7 cellular contexts compared by ENCODE assay signal in the genomic region with DNA sequence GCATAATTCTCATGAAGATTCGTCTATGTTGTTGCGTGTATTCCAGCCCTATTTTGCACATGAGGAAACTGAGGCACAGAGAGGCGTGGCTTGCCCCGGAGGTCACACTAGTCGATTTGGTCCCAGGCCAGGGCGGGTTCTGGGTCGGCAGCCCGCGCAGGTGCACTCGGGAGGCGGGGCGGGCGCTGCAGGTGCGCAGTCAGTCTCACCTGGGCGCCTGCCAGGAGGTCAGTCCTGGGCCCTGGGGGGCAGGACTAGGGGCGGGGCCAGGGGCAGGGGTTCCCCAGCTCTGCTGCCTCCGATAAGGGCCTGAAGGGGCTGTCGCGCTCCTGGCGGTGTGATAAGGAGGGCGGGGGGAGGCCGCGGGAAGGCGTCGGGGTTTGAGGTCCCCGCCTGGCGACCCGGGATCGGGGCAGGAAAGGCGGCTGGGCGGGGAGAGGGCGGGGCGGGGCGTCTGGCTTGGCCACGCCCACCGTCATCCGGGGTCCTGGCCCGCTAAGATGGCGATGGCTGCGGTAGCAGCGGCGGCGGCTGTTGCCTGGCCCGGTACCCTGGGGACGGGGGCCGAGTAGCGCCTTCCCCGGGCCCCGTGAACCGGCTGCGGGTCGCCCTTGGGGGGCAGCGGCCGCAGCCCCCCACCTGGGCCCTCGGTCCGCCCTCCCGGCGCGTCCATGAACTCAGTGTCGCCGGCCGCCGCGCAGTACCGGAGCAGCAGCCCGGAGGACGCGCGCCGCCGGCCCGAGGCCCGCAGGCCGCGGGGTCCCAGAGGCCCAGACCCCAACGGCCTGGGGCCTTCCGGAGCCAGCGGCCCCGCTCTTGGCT. TPM values are rescaled to one million over a fixed set of nuclear protein-coding genes. Genes with fewer than 3 reads are reported as not detected.
DNase-seq lines count a peak whose midpoint lies in the region; ATAC-seq, FAIRE-seq and TF ChIP-seq lines count a peak whose summit lies in the region.

A gene (plus strand): TSS at position 485 of the 822 bp plus-strand sequence. CDS start 187 bp downstream, at position 672.

- peak; percentile 61 for ATAC-seq in HG03095 (IDR thresholded peaks at IDR 0.05; ENCODE audit: unreplicated experiment)
- peak; percentile 85 for ATAC-seq in activated CD4-positive, alpha-beta T cell treated with anti-CD3 and anti-CD28 coated beads for 36 hours

- no peaks in the 10 kb centered on the region for H3K9me3 Mint-ChIP-seq in activated CD4-positive, alpha-beta T cell treated with anti-CD3 and anti-CD28 coated beads for 36 hours (ENCODE audit: low read depth)

- H3K4me3 Mint-ChIP-seq in activated CD4-positive, alpha-beta T cell treated with anti-CD3 and anti-CD28 coated beads for 36 hours: peak within 1 kb of the TSS; percentile 85

- peak within 1 kb of the TSS; percentile 84 for H3K27ac ChIP-seq in layer of hippocampus (ENCODE audit: low read depth, low read length)

- peak within 1 kb of the TSS; percentile 74 for H3K4me3 ChIP-seq in choroid plexus epithelial cell (ENCODE audit: low read depth, low read length)

- no peaks in the 10 kb centered on the region for H3K27me3 ChIP-seq in layer of hippocampus (ENCODE audit: control insufficient read depth, insufficient read depth, low read length)

- intact Hi-C loops in activated CD4-positive, alpha-beta T cell treated with anti-CD3 and anti-CD28 coated beads for 36 hours (cut with DNase I, micrococcal nuclease): loop anchor here (1.0 to 2.0 kb wide), 9 partner anchors 23 to 210 kb away; a partner anchor contains a TSS

- H3K4me1 Mint-ChIP-seq in activated CD4-positive, alpha-beta T cell treated with anti-CD3 and anti-CD28 coated beads for 36 hours: peaks cover 14% of the 10 kb centered on the region

- peaks cover 2% of the 10 kb centered on the region for H3K36me3 Mint-ChIP-seq in activated CD4-positive, alpha-beta T cell treated with anti-CD3 and anti-CD28 coated beads for 36 hours (ENCODE audit: low read depth)

- peak; percentile 95 for DNase-seq in GM18507 (ENCODE audit: extremely low spot score, insufficient read length, low read depth)
- peak; percentile 88 for DNase-seq in NCI-H345 (lab: John Stamatoyannopoulos, UW)
- peak; percentile 89 for DNase-seq in activated CD4-positive, alpha-beta T cell treated with anti-CD3 and anti-CD28 coated beads for 36 hours
- peak; percentile 66 for DNase-seq in choroid plexus epithelial cell (ENCODE audit: low read depth)
- DNase-seq in stimulated activated CD4-positive, alpha-beta T cell treated with anti-CD3 and anti-CD28 coated beads, Interleukin-1b, Interleukin-23, amount 100 ng/mL, for 24 hours (ENCODE audit: low read depth in 4 of 4, low spot score in 1 of 4): peak; percentile 58 to 75 (median 71)

- no peak for TF ChIP-seq CTCF in choroid plexus epithelial cell (conservative IDR thresholded peaks at IDR 0.05; ENCODE audit: low read depth, low read length)

- peaks cover 8% of the 10 kb centered on the region for H3K27me3 Mint-ChIP-seq in activated CD4-positive, alpha-beta T cell treated with anti-CD3 and anti-CD28 coated beads for 36 hours

- H3K27ac Mint-ChIP-seq in activated CD4-positive, alpha-beta T cell treated with anti-CD3 and anti-CD28 coated beads for 36 hours: peak within 1 kb of the TSS; percentile 84

- POLR2A ChIA-PET in activated CD4-positive, alpha-beta T cell treated with anti-CD3 and anti-CD28 coated beads for 36 hours (lab: Charles Lee): no interaction called here

- FAIRE-seq in GM18507 (lab: Jason Lieb, UNC): peak; percentile 26

- CTCF ChIA-PET in activated CD4-positive, alpha-beta T cell treated with anti-CD3 and anti-CD28 coated beads for 36 hours (lab: Charles Lee): interaction anchor here (1.1 to 2.2 kb wide), 4 partner anchors 8 to 100 kb away, joined by 3 to 6 read pairs (median 4); no protein-coding TSS in a partner anchor

RNA-seq across cellular contexts. Expression of the gene that starts here (rescaled TPM):
- total RNA-seq in activated CD4-positive, alpha-beta T cell treated with anti-CD3 and anti-CD28 coated beads for 36 hours: 10 to 100 TPM; 18.9 to 19.3 TPM

Comparison
In these comparisons a context has a peak if more than half of its experiments do, and no peak if none do; other contexts are left out.
1. Peak in every context shown above with its lines: DNase-seq, ATAC-seq, H3K4me3 ChIP-seq and H3K27ac ChIP-seq.